Comparison of ENCODE assay signal across 8 cellular contexts in the genomic region with DNA sequence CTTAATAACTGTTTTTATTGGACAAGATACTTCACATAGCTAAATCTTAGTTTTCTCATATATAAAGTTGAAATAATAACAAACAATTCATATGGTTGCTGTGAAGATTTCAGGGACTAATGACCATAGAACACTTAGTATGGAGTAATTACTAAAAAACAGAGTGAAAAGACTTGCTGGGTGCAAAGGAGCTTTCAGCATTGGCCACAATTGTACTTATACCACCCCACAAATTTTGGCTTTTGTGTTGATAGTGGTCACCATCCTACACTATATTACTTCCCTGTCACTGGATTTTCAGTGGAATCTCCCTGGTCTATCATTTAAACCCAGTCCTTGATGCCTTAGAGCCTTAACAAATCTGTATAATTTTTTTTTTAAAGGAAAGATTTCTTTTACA.
"Had no signal": no experiment of that assay in that cellular context is flagged by ENCODE, and none has a peak within 500 bp of the region (broad histone marks: within the 10 kb centered on the region; RNA-seq: fewer than 3 reads in every experiment).

No MANE protein-coding gene starts in this region.

- ATAC-seq: HepG2, K562 had no signal

- H3K27me3 Mint-ChIP-seq: IgD-negative memory B cell had no signal

- H3K36me3 Mint-ChIP-seq: IgD-negative memory B cell had no signal

- H3K4me3 ChIP-seq: K562 had no signal

- H3K27ac ChIP-seq: HL-60 had no signal

- H3K4me3 Mint-ChIP-seq: IgD-negative memory B cell had no signal

- H3K27ac Mint-ChIP-seq: IgD-negative memory B cell had no signal

- DNase-seq: IMR-90, KBM-7, KG1 had no signal

- FAIRE-seq: HepG2, HTR-8/SVneo, K562 had no signal
